In the genomic region with DNA sequence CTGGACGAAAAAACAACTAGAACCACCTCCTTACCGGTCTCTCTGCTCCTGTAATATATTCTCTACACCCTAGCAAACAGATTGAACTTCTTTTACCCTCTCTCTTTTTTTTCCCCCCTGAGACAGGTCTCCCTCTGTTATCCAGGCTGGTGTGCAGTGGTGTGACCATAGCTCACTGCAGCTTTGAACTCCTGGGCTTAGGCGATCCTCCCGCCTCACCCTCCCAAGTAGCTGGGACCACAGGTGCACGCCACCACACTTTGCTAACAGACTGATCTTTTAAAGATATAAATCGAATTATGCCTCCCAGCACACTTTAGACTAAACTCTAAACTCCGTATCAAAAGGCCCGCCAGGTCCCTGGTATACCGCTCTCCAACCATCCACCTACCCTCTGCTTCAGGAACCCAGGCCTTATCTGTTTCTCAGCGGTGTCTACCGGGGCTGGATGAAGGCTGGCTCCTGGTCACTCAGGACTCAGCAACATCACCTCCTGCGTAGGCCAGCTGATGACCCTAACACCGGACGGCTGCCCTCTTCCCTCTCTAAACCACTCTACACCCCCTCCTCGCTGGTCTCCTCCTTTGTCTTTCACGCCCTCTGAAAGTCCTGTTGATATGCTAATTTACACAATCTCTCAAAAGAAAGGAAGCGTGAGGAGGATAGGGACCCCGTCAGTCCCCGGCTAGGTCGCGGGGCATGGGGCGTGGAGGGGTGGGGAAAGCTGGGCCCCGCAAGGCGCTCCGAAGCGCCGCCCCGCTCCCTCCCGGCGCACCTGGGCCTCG, we compare ENCODE assay signal across 6 cellular contexts. TPM values are rescaled to one million over a fixed set of nuclear protein-coding genes. Genes with fewer than 3 reads are reported as not detected.
A peak's percentile ranks its signal among the peaks of the same experiment; 100 is the strongest.
DNase-seq lines count a peak whose midpoint lies in the region.

No MANE protein-coding gene starts in this region.

- peaks cover 16% of the 10 kb centered on the region for H3K36me3 ChIP-seq in ectodermal cell (ENCODE audit: control insufficient read depth, insufficient read depth, low read length)
- H3K36me3 ChIP-seq in rectal smooth muscle tissue (ENCODE audit: control insufficient read depth, insufficient read depth, low read length) = peaks cover 6% of the 10 kb centered on the region

- peak overlapping the region; percentile 39 for H3K9ac ChIP-seq in rectal smooth muscle tissue (ENCODE audit: low read length)

- H3K4me3 ChIP-seq in ectodermal cell (ENCODE audit: insufficient read depth, low read depth, low read length) = peak overlapping the region; percentile 88
- H3K4me3 ChIP-seq in rectal smooth muscle tissue (ENCODE audit: low read length) = peak overlapping the region; percentile 73

- H3K4me1 ChIP-seq in ectodermal cell (ENCODE audit: control insufficient read depth, insufficient read depth, low read length) = no peaks in the 10 kb centered on the region
- peaks cover 5% of the 10 kb centered on the region for H3K4me1 ChIP-seq in rectal smooth muscle tissue (ENCODE audit: control insufficient read depth, insufficient read depth, low read length)

- peak; percentile 42 for DNase-seq in stimulated activated CD8-positive, alpha-beta memory T cell treated with anti-CD3 and anti-CD28 coated beads, Interleukin-4, amount 100 ng/mL, for 24 hours (ENCODE audit: low read depth)
- DNase-seq in stimulated activated CD8-positive, alpha-beta memory T cell treated with anti-CD3 and anti-CD28 coated beads, Interleukin-4, amount 100 ng/mL, for 48 hours = no peak
- DNase-seq in NCI-H2171 (lab: John Stamatoyannopoulos, UW) (no peak), NCI-H526 treated with DMSO at 0.1 percent for 48 hours (lab: John Stamatoyannopoulos, UW) (no peak)

- peak overlapping the region; percentile 92 for H3K27ac ChIP-seq in ectodermal cell (ENCODE audit: insufficient read depth, low read depth, low read length, poor library complexity, severe bottlenecking)
- peak overlapping the region; percentile 83 for H3K27ac ChIP-seq in rectal smooth muscle tissue (ENCODE audit: low read depth, low read length)

- 19 to 20% methylated on average over 31 of the region's 31 CpGs for WGBS in ectodermal cell, 2 experiments

- H3K27me3 ChIP-seq in ectodermal cell (ENCODE audit: control insufficient read depth, insufficient read depth, low read length, poor library complexity, severe bottlenecking) = no peaks in the 10 kb centered on the region
- no peaks in the 10 kb centered on the region for H3K27me3 ChIP-seq in rectal smooth muscle tissue (ENCODE audit: control insufficient read depth, insufficient read depth, low read length)

- H3K9me3 ChIP-seq in ectodermal cell (ENCODE audit: control insufficient read depth, low read length) = no peaks in the 10 kb centered on the region

RNA-seq across cellular contexts. Expression of a gene that starts 0.7 kb away (rescaled TPM):
- 54.8 TPM for polyA plus RNA-seq in ectodermal cell (2013, experiment 1 of 4)
- 55.1 TPM for polyA plus RNA-seq in ectodermal cell (2013, experiment 2 of 4)
- polyA plus RNA-seq in ectodermal cell (2013, experiment 3 of 4) = 55.6 TPM
- polyA plus RNA-seq in ectodermal cell (2013, experiment 4 of 4) = 65.7 TPM

RNA-seq across cellular contexts. Expression of a gene that starts 14.4 kb away (rescaled TPM):
- polyA plus RNA-seq in ectodermal cell (2013, experiment 1 of 4) = 23.5 TPM
- 26.5 TPM for polyA plus RNA-seq in ectodermal cell (2013, experiment 2 of 4)
- polyA plus RNA-seq in ectodermal cell (2013, experiment 3 of 4) = 27.7 TPM
- 28.6 TPM for polyA plus RNA-seq in ectodermal cell (2013, experiment 4 of 4)

RNA-seq across cellular contexts. Expression of a gene that starts 15.3 kb away (rescaled TPM):
- polyA plus RNA-seq in ectodermal cell (2013, experiment 1 of 4) = 46.2 TPM
- 52.7 TPM for polyA plus RNA-seq in ectodermal cell (2013, experiment 2 of 4)
- polyA plus RNA-seq in ectodermal cell (2013, experiment 3 of 4) = 31.2 TPM
- polyA plus RNA-seq in ectodermal cell (2013, experiment 4 of 4) = 36.8 TPM

RNA-seq across cellular contexts. Expression of a gene that starts 32.2 kb away (rescaled TPM):
- 65.7 TPM for polyA plus RNA-seq in ectodermal cell (2013, experiment 1 of 4)
- 57.1 TPM for polyA plus RNA-seq in ectodermal cell (2013, experiment 2 of 4)
- polyA plus RNA-seq in ectodermal cell (2013, experiment 3 of 4) = 44.5 TPM
- polyA plus RNA-seq in ectodermal cell (2013, experiment 4 of 4) = 51.1 TPM

RNA-seq across cellular contexts. Expression of a gene that starts 32.9 kb away (rescaled TPM):
- polyA plus RNA-seq in ectodermal cell (2013, experiment 1 of 4) = 36.8 TPM
- 40.8 TPM for polyA plus RNA-seq in ectodermal cell (2013, experiment 2 of 4)
- 34.6 TPM for polyA plus RNA-seq in ectodermal cell (2013, experiment 3 of 4)
- 36.0 TPM for polyA plus RNA-seq in ectodermal cell (2013, experiment 4 of 4)
